ENCODE assay signal across 12 cellular contexts in genomic region chr2:240520143-240520973, GRCh38. TPM values are rescaled to one million over a fixed set of nuclear protein-coding genes. Genes with fewer than 3 reads are reported as not detected.
A peak's percentile ranks its signal among the peaks of the same experiment; 100 is the strongest.
DNase-seq lines count a peak whose midpoint lies in the region; ATAC-seq and TF ChIP-seq lines count a peak whose summit lies in the region.
"Had no signal": no experiment of that assay in that cellular context is flagged by ENCODE, and none has a peak within 500 bp of the region (broad histone marks: within the 10 kb centered on the region; RNA-seq: fewer than 3 reads in every experiment).

No MANE protein-coding gene starts in this region.

- H3K14ac ChIP-seq in neuronal stem cell (ENCODE audit: low read length), result no peak overlapping the region

- no peak overlapping the region for H3K27ac ChIP-seq in HUES6 (ENCODE audit: low read depth, low read length)
- no peak overlapping the region for H3K27ac ChIP-seq in foreskin keratinocyte
- no peak overlapping the region for H3K27ac ChIP-seq in neuronal stem cell (replicated peaks; ENCODE audit: low read length)
- H3K27ac ChIP-seq in SJCRH30, result no peak overlapping the region

- H2BK12ac ChIP-seq in neuronal stem cell (ENCODE audit: low read length), result peak overlapping the region; percentile 18

- H3K4me2 ChIP-seq in neuronal stem cell (ENCODE audit: insufficient read depth, low read length, poor library complexity, severe bottlenecking), result peak overlapping the region; percentile 58

- H2BK5ac ChIP-seq in neuronal stem cell (ENCODE audit: low read length), result no peak overlapping the region

- ATAC-seq in foreskin keratinocyte, result peak; percentile 61

- H3K27me3 Mint-ChIP-seq in Calu3 (ENCODE audit: unreplicated experiment) (no peaks in the 10 kb centered on the region), mesothelial cell of epicardium (ENCODE audit: low read depth) (peaks cover 10% of the 10 kb centered on the region)
- no peaks in the 10 kb centered on the region for H3K27me3 Mint-ChIP-seq in activated CD4-positive, alpha-beta T cell treated with anti-CD3 and anti-CD28 coated beads, Interleukin-2, amount 10 ng/mL, durations not matched to agents 24 days and 14 days
- H3K27me3 Mint-ChIP-seq: stimulated activated naive CD8-positive, alpha-beta T cell treated with anti-CD3 and anti-CD28 coated beads, Interleukin-15, Interleukin-2, amounts not matched to agents 100 ng/mL and 50 ng/mL, for 24 hours had no signal

- H4K8ac ChIP-seq in neuronal stem cell (ENCODE audit: low read depth, low read length), result peak overlapping the region; percentile 68

- no peak overlapping the region for H3K4ac ChIP-seq in neuronal stem cell (ENCODE audit: low read length)

- no peak overlapping the region for H2BK120ac ChIP-seq in neuronal stem cell (ENCODE audit: low read depth, low read length)

- no CpG with 5 or more reads among the region's 51 CpGs for WGBS in neuronal stem cell (ENCODE audit: extremely low coverage in 2 of 2, insufficient read length in 2 of 2, insufficient replicate concordance in 1 of 2), 2 donors

- no TSS peak for BruUV-seq in Calu3 (replicated peaks; lab: Mats Ljungman, UMichigan)

- no peak overlapping the region for H2BK15ac ChIP-seq in neuronal stem cell (ENCODE audit: low read length)

- no peak overlapping the region for H2AK5ac ChIP-seq in neuronal stem cell (ENCODE audit: low read depth, low read length)

- peaks cover 30% of the 10 kb centered on the region for H3K27me3 ChIP-seq in HUES6 (ENCODE audit: control insufficient read depth, insufficient read depth, low read length)
- peaks cover 23% of the 10 kb centered on the region for H3K27me3 ChIP-seq in foreskin keratinocyte
- peaks cover 0 to 18% (median 0%) of the 10 kb centered on the region in 3 experiments for H3K27me3 ChIP-seq in neuronal stem cell (ENCODE audit: control insufficient read depth in 3 of 3, insufficient read depth in 3 of 3, low read depth in 1 of 3, low read length in 3 of 3)
- no peaks in the 10 kb centered on the region for H3K27me3 ChIP-seq in SJCRH30

- H3K79me1 ChIP-seq in neuronal stem cell (ENCODE audit: low read depth, low read length), result no peaks in the 10 kb centered on the region

- no peak overlapping the region for H2AFZ ChIP-seq in neuronal stem cell (ENCODE audit: low read length)

- H3K36me3 Mint-ChIP-seq in Calu3 (ENCODE audit: insufficient read depth, unreplicated experiment) (peaks cover 33% of the 10 kb centered on the region), mesothelial cell of epicardium (peaks cover 52% of the 10 kb centered on the region)
- H3K36me3 Mint-ChIP-seq in activated CD4-positive, alpha-beta T cell treated with anti-CD3 and anti-CD28 coated beads, Interleukin-2, amount 10 ng/mL, durations not matched to agents 24 days and 14 days (ENCODE audit: low read depth), result peaks cover 38% of the 10 kb centered on the region

- CTCF ChIA-PET in Calu3 (lab: Charles Lee), result no interaction called here

- H3K4me3 Mint-ChIP-seq in Calu3 (ENCODE audit: low read depth, unreplicated experiment) (peak overlapping the region; percentile 4), mesothelial cell of epicardium (no peak overlapping the region)
- no peak overlapping the region for H3K4me3 Mint-ChIP-seq in activated CD4-positive, alpha-beta T cell treated with anti-CD3 and anti-CD28 coated beads, Interleukin-2, amount 10 ng/mL, durations not matched to agents 24 days and 14 days
- H3K4me3 Mint-ChIP-seq: stimulated activated naive CD8-positive, alpha-beta T cell treated with anti-CD3 and anti-CD28 coated beads, Interleukin-15, Interleukin-2, amounts not matched to agents 100 ng/mL and 50 ng/mL, for 24 hours had no signal

- peaks cover 6% of the 10 kb centered on the region; the same call in 1 of the 2 replicates for H3K36me3 ChIP-seq in HUES6 (ENCODE audit: control insufficient read depth, insufficient read depth, low read length)
- peaks cover 5 to 50% of the 10 kb centered on the region in 2 donors for H3K36me3 ChIP-seq in neuronal stem cell (replicated peaks in 1 of 2; ENCODE audit: control insufficient read depth in 2 of 2, insufficient read depth in 2 of 2, low read length in 2 of 2)
- 0 out of 2 replicates have a peak, but pooled peaks cover 1% of the 10 kb centered on the region for H3K36me3 ChIP-seq in SJCRH30

- H3K9me3 ChIP-seq in HUES6 (ENCODE audit: control insufficient read depth, insufficient read depth, low read depth, low read length) (peaks cover 32% of the 10 kb centered on the region), neuronal stem cell (replicated peaks in 1 of 2; ENCODE audit: control insufficient read depth in 2 of 2, insufficient read depth in 1 of 2, low read depth in 1 of 2, low read length in 2 of 2) (peaks cover 17% of the 10 kb centered on the region in 2 donors), SJCRH30 (replicated peaks) (peaks cover 5% of the 10 kb centered on the region)

- H3K9me3 Mint-ChIP-seq in Calu3 (ENCODE audit: low read depth, unreplicated experiment), result no peaks in the 10 kb centered on the region
- peaks cover 24% of the 10 kb centered on the region for H3K9me3 Mint-ChIP-seq in mesothelial cell of epicardium
- H3K9me3 Mint-ChIP-seq in activated CD4-positive, alpha-beta T cell treated with anti-CD3 and anti-CD28 coated beads, Interleukin-2, amount 10 ng/mL, durations not matched to agents 24 days and 14 days, result peaks cover 14% of the 10 kb centered on the region

- peak overlapping the region; percentile 49 for H3K4me3 ChIP-seq in HUES6 (ENCODE audit: low read depth, low read length)
- peak overlapping the region in 1 of 2 donors; percentile 70 for H3K4me3 ChIP-seq in neuronal stem cell (ENCODE audit: low read length in 2 of 2)
- H3K4me3 ChIP-seq in SJCRH30, result no peak overlapping the region

- H3K4me1 ChIP-seq in HUES6 (ENCODE audit: control insufficient read depth, insufficient read depth, low read length) (no peaks in the 10 kb centered on the region), foreskin keratinocyte (peaks cover 7% of the 10 kb centered on the region), neuronal stem cell (ENCODE audit: control insufficient read depth in 2 of 2, insufficient read depth in 1 of 2, low read depth in 1 of 2, low read length in 2 of 2) (peaks cover 0 to 5% of the 10 kb centered on the region in 2 donors), SJCRH30 (no peaks in the 10 kb centered on the region)

- intact Hi-C loops in Calu3 (cut with micrococcal nuclease; ENCODE audit: unreplicated experiment), result no loop called here
- intact Hi-C loops in activated CD4-positive, alpha-beta T cell treated with anti-CD3 and anti-CD28 coated beads, Interleukin-2, amount 10 ng/mL, durations not matched to agents 24 days and 14 days (cut with micrococcal nuclease), result no loop called here

- H3K27ac Mint-ChIP-seq in Calu3 (ENCODE audit: unreplicated experiment) (peak overlapping the region; percentile 6), mesothelial cell of epicardium (no peak overlapping the region)
- H3K27ac Mint-ChIP-seq in activated CD4-positive, alpha-beta T cell treated with anti-CD3 and anti-CD28 coated beads, Interleukin-2, amount 10 ng/mL, durations not matched to agents 24 days and 14 days, result no peak overlapping the region
- H3K27ac Mint-ChIP-seq: stimulated activated naive CD8-positive, alpha-beta T cell treated with anti-CD3 and anti-CD28 coated beads, Interleukin-15, Interleukin-2, amounts not matched to agents 100 ng/mL and 50 ng/mL, for 24 hours had no signal

- peak overlapping the region; percentile 89 for H3K23ac ChIP-seq in neuronal stem cell (ENCODE audit: low read depth, low read length, poor library complexity)

- no peaks in the 10 kb centered on the region for H3K4me1 Mint-ChIP-seq in Calu3 (ENCODE audit: low read depth, unreplicated experiment)
- no peaks in the 10 kb centered on the region for H3K4me1 Mint-ChIP-seq in mesothelial cell of epicardium
- peaks cover 3% of the 10 kb centered on the region for H3K4me1 Mint-ChIP-seq in activated CD4-positive, alpha-beta T cell treated with anti-CD3 and anti-CD28 coated beads, Interleukin-2, amount 10 ng/mL, durations not matched to agents 24 days and 14 days

- H3K9ac ChIP-seq in HUES6 (ENCODE audit: low read length) (no peak overlapping the region), neuronal stem cell (ENCODE audit: low read depth, low read length, poor library complexity) (peak overlapping the region; percentile 86)

- TF ChIP-seq CTCF in Calu3 (IDR thresholded peaks at IDR 0.05; ENCODE audit: unreplicated experiment) (no peak), foreskin keratinocyte (conservative IDR thresholded peaks at IDR 0.05) (peak; percentile 8), mesothelial cell of epicardium (IDR thresholded peaks at IDR 0.05; ENCODE audit: unreplicated experiment) (no peak)

- DNase-seq in Calu3 (no peak), foreskin keratinocyte (no peak), neuronal stem cell (ENCODE audit: low spot score) (no peak), mesothelial cell of epicardium (ENCODE audit: low spot score in 2 of 2, unreplicated experiment in 2 of 2) (no peak), SJCRH30 (no peak), NCI-H2227 (lab: John Stamatoyannopoulos, UW; ENCODE audit: unreplicated experiment) (no peak)
- no peak for DNase-seq in activated CD4-positive, alpha-beta T cell treated with anti-CD3 and anti-CD28 coated beads, Interleukin-2, amount 10 ng/mL, durations not matched to agents 24 days and 14 days
- DNase-seq: activated naive CD4-positive, alpha-beta T cell treated with Interleukin-2 at 50 U/mL for 16 hours; DMS79 treated with DMSO at 0.1 percent for 48 hours; NCI-H1436 treated with DMSO at 0.1 percent for 48 hours had no signal

- H3K18ac ChIP-seq in neuronal stem cell (ENCODE audit: low read length), result peak overlapping the region; percentile 89

- H4K91ac ChIP-seq in neuronal stem cell (ENCODE audit: low read depth, low read length, poor library complexity), result no peak overlapping the region

RNA-seq across cellular contexts. Expression of gene ANKMY1, which starts 37.4 kb away (rescaled TPM):
- total RNA-seq in Calu3 (2022) (34.9 and 38.2 TPM in 2 replicates), foreskin keratinocyte (4.2 and 4.8 TPM in 2 replicates), mesothelial cell of epicardium (25.9 to 29.8 TPM (median 27.3 TPM) in 3 replicates)
- 2.8 and 2.9 TPM in 2 replicates for polyA plus RNA-seq in foreskin keratinocyte
- 4.1 TPM for polyA plus RNA-seq in neuronal stem cell (2013, experiment 1 of 2)
- 4.3 TPM for polyA plus RNA-seq in neuronal stem cell (2013, experiment 2 of 2)
- total RNA-seq in SJCRH30 (2014; rRNA removed; shearing (Covaris generic)), result 6.3 and 6.7 TPM in 2 replicates
- 24.8 and 26.7 TPM in 2 replicates for total RNA-seq in activated CD4-positive, alpha-beta T cell treated with anti-CD3 and anti-CD28 coated beads, Interleukin-2, amount 10 ng/mL, durations not matched to agents 24 days and 14 days

RNA-seq across cellular contexts. Expression of gene DUSP28, which starts 39.8 kb away (rescaled TPM):
- total RNA-seq in Calu3 (2022), result 5.1 and 8.5 TPM in 2 replicates
- total RNA-seq in foreskin keratinocyte, result 1.8 and 2.6 TPM in 2 replicates
- 2.1 and 2.5 TPM in 2 replicates for polyA plus RNA-seq in foreskin keratinocyte
- 3.8 TPM for polyA plus RNA-seq in neuronal stem cell (2013, experiment 1 of 2)
- polyA plus RNA-seq in neuronal stem cell (2013, experiment 2 of 2), result 3.2 TPM
- total RNA-seq in mesothelial cell of epicardium, result 4.3 to 6.2 TPM (median 5.9 TPM) in 3 replicates
- 9.3 and 11.3 TPM in 2 replicates for total RNA-seq in SJCRH30 (2014; rRNA removed; shearing (Covaris generic))
- 6.3 and 7.9 TPM in 2 replicates for total RNA-seq in activated CD4-positive, alpha-beta T cell treated with anti-CD3 and anti-CD28 coated beads, Interleukin-2, amount 10 ng/mL, durations not matched to agents 24 days and 14 days

RNA-seq across cellular contexts. Expression of gene RNPEPL1, which starts 47.9 kb away (rescaled TPM):
- 80.6 and 82.9 TPM in 2 replicates for total RNA-seq in Calu3 (2022)
- total RNA-seq in foreskin keratinocyte, result 27.1 and 34.0 TPM in 2 replicates
- 41.6 and 53.0 TPM in 2 replicates for polyA plus RNA-seq in foreskin keratinocyte
- 15.2 TPM for polyA plus RNA-seq in neuronal stem cell (2013, experiment 1 of 2)
- polyA plus RNA-seq in neuronal stem cell (2013, experiment 2 of 2), result 15.3 TPM
- total RNA-seq in mesothelial cell of epicardium, result 26.4 to 28.3 TPM (median 28.3 TPM) in 3 replicates
- total RNA-seq in SJCRH30 (2014; rRNA removed; shearing (Covaris generic)), result 6.0 and 8.4 TPM in 2 replicates
- 59.1 and 60.7 TPM in 2 replicates for total RNA-seq in activated CD4-positive, alpha-beta T cell treated with anti-CD3 and anti-CD28 coated beads, Interleukin-2, amount 10 ng/mL, durations not matched to agents 24 days and 14 days
